ENCODE assay signal across 8 cellular contexts in genomic region chr1:209823143-209824041, GRCh38. TPM values are rescaled to one million over a fixed set of nuclear protein-coding genes. Genes with fewer than 3 reads are reported as not detected.
DNase-seq lines count a peak whose midpoint lies in the region; ATAC-seq, FAIRE-seq and TF ChIP-seq lines count a peak whose summit lies in the region.

No MANE protein-coding gene starts in this region.

- no TSS peak for BruUV-seq in GM12878 (replicated peaks; lab: Mats Ljungman, UMichigan)

- peak; percentile 77 for TF ChIP-seq CTCF in cardiac muscle cell (IDR thresholded peaks at IDR 0.05; ENCODE audit: low read depth, low read length)
- peak; percentile 63 to 81 (median 75) for TF ChIP-seq CTCF in GM12878 (IDR thresholded peaks at IDR 0.05 in 2 of 3, conservative IDR thresholded peaks at IDR 0.05 in 1 of 3; ENCODE audit: control insufficient read depth in 2 of 3, extremely low read depth in 1 of 3, insufficient read depth in 1 of 3, low read depth in 3 of 3, low read length in 3 of 3)
- peak; percentile 42 to 78 (median 64) for TF ChIP-seq CTCF in thyroid gland (IDR thresholded peaks at IDR 0.05)

- H3K36me3 ChIP-seq in cardiac muscle cell (no peaks in the 10 kb centered on the region), GM12878 (ENCODE audit: control insufficient read depth in 2 of 2, insufficient read depth in 2 of 2, low read length in 1 of 2) (no peaks in the 10 kb centered on the region), thyroid gland (no peaks in the 10 kb centered on the region)

- H3K4me3 ChIP-seq in cardiac muscle cell (no peak overlapping the region), GM12878 (no peak overlapping the region), thyroid gland (replicated peaks in 1 of 3) (no peak overlapping the region)

- H4K20me1 ChIP-seq in GM12878 (ENCODE audit: control insufficient read depth, insufficient read depth) = no peaks in the 10 kb centered on the region

- H3K27me3 ChIP-seq in cardiac muscle cell (peaks cover 12% of the 10 kb centered on the region), GM12878 (replicated peaks in 1 of 2; ENCODE audit: control insufficient read depth in 2 of 2, insufficient read depth in 2 of 2, low read length in 1 of 2) (no peaks in the 10 kb centered on the region; a peak in 1 of 4 replicates), thyroid gland (no peaks in the 10 kb centered on the region)

- H3K79me2 ChIP-seq in GM12878 (ENCODE audit: control insufficient read depth, insufficient read depth, low read length) = peaks cover 5% of the 10 kb centered on the region

- ATAC-seq in left ventricle myocardium superior (no peak), HG02884 (IDR thresholded peaks at IDR 0.05; ENCODE audit: unreplicated experiment) (peak; percentile 42), GM12878 (peak; percentile 61), HG02852 (IDR thresholded peaks at IDR 0.05; ENCODE audit: unreplicated experiment) (no peak)

- peak; percentile 28; the same call in 1 of the 2 replicates for TF ChIP-seq RAD21 in GM12878 (IDR thresholded peaks at IDR 0.05; ENCODE audit: insufficient read depth, low read depth, low read length)

- intact Hi-C loops in left ventricle myocardium superior (cut with micrococcal nuclease) = no loop called here
- intact Hi-C loops in GM12878 (cut with micrococcal nuclease; ENCODE audit: unreplicated experiment) = loop anchor here (10.0 kb wide), 1 partner anchor 249 kb away; no protein-coding TSS in a partner anchor
- intact Hi-C loops in thyroid gland (cut with DNase I) = no loop called here

- POLR2A ChIA-PET in GM12878 (lab: Charles Lee) = interaction anchor here (0.7 to 1.5 kb wide), 4 partner anchors 9 to 54 kb away, joined by 3 to 5 read pairs (median 4); partner anchors contain the start of gene C1orf74

- TF ChIP-seq POLR2A in GM12878 (IDR thresholded peaks at IDR 0.05; ENCODE audit: low read depth, low read length) (no peak), thyroid gland (IDR thresholded peaks at IDR 0.05) (no peak)

- H3K9me3 ChIP-seq in cardiac muscle cell (ENCODE audit: low read depth) = no peaks in the 10 kb centered on the region
- no peaks in the 10 kb centered on the region for H3K9me3 ChIP-seq in GM12878 (replicated peaks; ENCODE audit: control insufficient read depth, insufficient read depth, low read length)
- H3K9me3 ChIP-seq in thyroid gland = no peaks in the 10 kb centered on the region

- H2AFZ ChIP-seq in GM12878 (ENCODE audit: control insufficient read depth, low read depth, low read length) = no peak overlapping the region

- in situ Hi-C loops in GM12878 (cut with MboI) = no loop called here

- FAIRE-seq in GM12878 (lab: Jason Lieb, UNC) = peak; percentile 83

- no peak overlapping the region for H3K9ac ChIP-seq in GM12878 (ENCODE audit: control insufficient read depth, insufficient read depth, low read length)

- 20% methylated on average over 12 of the region's 12 CpGs for WGBS in GM12878 (ENCODE audit: insufficient coverage, insufficient replicate concordance, low lambda C conversion rate, missing lambda C conversion rate)
- 39 to 41% methylated on average over 12 of the region's 12 CpGs for WGBS in thyroid gland, 2 donors

- DNase-seq in cardiac muscle cell (ENCODE audit: low read depth in 1 of 2, low spot score in 1 of 2) (peak; percentile 51 to 85), left ventricle myocardium superior (no peak), NCI-H774 (lab: John Stamatoyannopoulos, UW) (peak; percentile 28), GM12878 (ENCODE audit: low read depth, low spot score) (no peak), kidney glomerular epithelial cell (lab: John Stamatoyannopoulos, UW) (peak; percentile 78), thyroid gland (no peak)

- H3K4me2 ChIP-seq in GM12878 (ENCODE audit: control insufficient read depth, insufficient read depth) = no peak overlapping the region

- TF ChIP-seq EP300 in GM12878 (IDR thresholded peaks at IDR 0.05; ENCODE audit: borderline replicate concordance in 1 of 2, control insufficient read depth in 1 of 2, low read depth in 2 of 2, low read length in 2 of 2) = no peak

- SMC1A ChIA-PET in GM12878 (lab: Charles Lee; ENCODE audit: uncharacterized antibody, unreplicated experiment) = interaction anchor here (0.7 to 5.0 kb wide), 19 partner anchors 11 to 74 kb away, joined by 3 to 49 read pairs (median 4); partner anchors contain the start of genes C1orf74 and TRAF3IP3

- RAD21 ChIA-PET in GM12878 (lab: Charles Lee; ENCODE audit: unreplicated experiment) = interaction anchor here (0.7 to 2.0 kb wide), 12 partner anchors 8 to 254 kb away, joined by 3 to 11 read pairs (median 4); partner anchors contain the start of gene TRAF3IP3

- H3K4me1 ChIP-seq in cardiac muscle cell (ENCODE audit: low read depth) (no peaks in the 10 kb centered on the region), GM12878 (ENCODE audit: control insufficient read depth, insufficient read depth, low read length) (no peaks in the 10 kb centered on the region), thyroid gland (peaks cover 2 to 15% of the 10 kb centered on the region in 2 donors)

- H3K27ac ChIP-seq in cardiac muscle cell (no peak overlapping the region), GM12878 (ENCODE audit: control insufficient read depth, insufficient read depth) (no peak overlapping the region), thyroid gland (no peak overlapping the region)

- CTCF ChIA-PET in GM12878 (lab: Yijun Ruan, JAX) = interaction anchor here (0.5 to 7.4 kb wide), 37 partner anchors 9 to 1700 kb away, joined by 3 to 78 read pairs (median 5); partner anchors contain the start of genes C1orf74, G0S2, IRF6 and TRAF3IP3

TF ChIP-seq in GM12878, 131 proteins besides CTCF, POLR2A, EP300 and RAD21 (continues in another document):
- TF ChIP-seq DPF2 (IDR thresholded peaks at IDR 0.05) = no peak

RNA-seq across cellular contexts. Expression of gene UTP25, which starts 4.4 kb away (rescaled TPM):
- total RNA-seq in cardiac muscle cell = 3.5 and 5.4 TPM in 2 replicates
- 3.1 and 3.5 TPM in 2 replicates for polyA plus RNA-seq in cardiac muscle cell
- 2.5 TPM for total RNA-seq in left ventricle myocardium superior
- 35.9 and 38.6 TPM in 2 replicates for total RNA-seq in GM12878 (2013; cell fraction: nucleolus; rRNA removed)
- total RNA-seq in GM12878 (2014; rRNA removed) = 8.9 and 9.0 TPM in 2 replicates
- total RNA-seq in GM12878 (2014; rRNA removed; fragmentation: Illumina TruSeq; extraction: Trizol) = 10.2 and 10.6 TPM in 2 replicates
- 6.5 and 7.4 TPM in 2 replicates for total RNA-seq in GM12878 (2021)
- 2.9 TPM for polyA plus RNA-seq in GM12878 (2011; ENCODE audit: low read depth)
- 13.3 and 14.8 TPM in 2 replicates for polyA plus RNA-seq in GM12878 (2011; rRNA removed)
- polyA plus RNA-seq in GM12878 (2011; cell fraction: cytosol; rRNA removed) = 7.4 TPM in 2 replicates
- 12.4 and 13.0 TPM in 2 replicates for polyA plus RNA-seq in GM12878 (2011; cell fraction: nucleus; rRNA removed)
- 3.9 and 4.5 TPM in 2 replicates for polyA plus RNA-seq in GM12878 (2012)
- 9.4 and 10.8 TPM in 2 replicates for polyA plus RNA-seq in GM12878 (2014; fragmentation: Illumina TruSeq; extraction: Trizol)
- 1 to 10 TPM; 3.0 TPM for polyA plus RNA-seq in GM12878 (2014; fragmentation: Nextera tagmentation; extraction: Ambion mirVana)
- polyA plus RNA-seq in GM12878 (2014; rRNA removed) = 5.0 and 6.2 TPM in 2 replicates
- polyA plus RNA-seq in GM12878 (2016; fragmentation: Nextera tagmentation; extraction: Ambion mirVana) = 1 to 10 TPM; 7.9 to 9.4 TPM
- polyA minus RNA-seq in GM12878 (2011; rRNA and poly(A)+ RNA removed) = 15.6 and 17.8 TPM in 2 replicates
- 3.8 and 3.9 TPM in 2 replicates for polyA minus RNA-seq in GM12878 (2011; cell fraction: cytosol; rRNA and poly(A)+ RNA removed)
- 17.8 and 22.8 TPM in 2 replicates for polyA minus RNA-seq in GM12878 (2011; cell fraction: nucleus; rRNA and poly(A)+ RNA removed)
- 10 to 100 TPM in 1 of 4 donors, 1 to 10 TPM in 3; 7.3 to 11.0 (median 7.8) TPM for total RNA-seq in thyroid gland

RNA-seq across cellular contexts. Expression of gene IRF6, which starts 17.4 kb away (rescaled TPM):
- 1.4 and 2.6 TPM in 2 replicates for total RNA-seq in cardiac muscle cell
- 1.9 TPM in 1 of 2 replicates, not detected in the other for polyA plus RNA-seq in cardiac muscle cell
- total RNA-seq in left ventricle myocardium superior = 48.5 TPM
- not detected in 2 replicates for total RNA-seq in GM12878 (2013; cell fraction: nucleolus; rRNA removed)
- 0.05 TPM in 1 of 2 replicates, not detected in the other for total RNA-seq in GM12878 (2014; rRNA removed)
- total RNA-seq in GM12878 (2014; rRNA removed; fragmentation: Illumina TruSeq; extraction: Trizol) = 0.04 and 0.09 TPM in 2 replicates
- total RNA-seq in GM12878 (2021) = 0.10 and 0.21 TPM in 2 replicates
- polyA plus RNA-seq in GM12878 (2011; ENCODE audit: low read depth) = 0.20 TPM
- 0.46 and 0.50 TPM in 2 replicates for polyA plus RNA-seq in GM12878 (2011; rRNA removed)
- polyA plus RNA-seq in GM12878 (2011; cell fraction: cytosol; rRNA removed) = 0.23 and 0.37 TPM in 2 replicates
- polyA plus RNA-seq in GM12878 (2011; cell fraction: nucleus; rRNA removed) = 0.27 and 0.53 TPM in 2 replicates
- 0.24 and 0.35 TPM in 2 replicates for polyA plus RNA-seq in GM12878 (2012)
- polyA plus RNA-seq in GM12878 (2014; fragmentation: Illumina TruSeq; extraction: Trizol) = 0.12 and 0.30 TPM in 2 replicates
- polyA plus RNA-seq in GM12878 (2014; fragmentation: Nextera tagmentation; extraction: Ambion mirVana) = under 1 TPM; 0.04 to 0.05 TPM
- polyA plus RNA-seq in GM12878 (2014; rRNA removed) = 0.11 and 0.22 TPM in 2 replicates
- under 1 TPM; 0.06 to 0.09 TPM for polyA plus RNA-seq in GM12878 (2016; fragmentation: Nextera tagmentation; extraction: Ambion mirVana)
- 0.66 and 0.67 TPM in 2 replicates for polyA minus RNA-seq in GM12878 (2011; rRNA and poly(A)+ RNA removed)
- polyA minus RNA-seq in GM12878 (2011; cell fraction: cytosol; rRNA and poly(A)+ RNA removed) = 1.3 TPM in 1 of 2 replicates, not detected in the other
- polyA minus RNA-seq in GM12878 (2011; cell fraction: nucleus; rRNA and poly(A)+ RNA removed) = 0.10 TPM in 1 of 2 replicates, not detected in the other
- total RNA-seq in thyroid gland = 10 to 100 TPM; 26.7 to 41.9 (median 32.7) TPM

RNA-seq across cellular contexts. Expression of gene C1orf74, which starts 39.0 kb away (rescaled TPM):
- 2.1 and 3.6 TPM in 2 replicates for total RNA-seq in cardiac muscle cell
- 2.9 and 4.4 TPM in 2 replicates for polyA plus RNA-seq in cardiac muscle cell
- total RNA-seq in left ventricle myocardium superior = 2.0 TPM
- 5.5 and 5.7 TPM in 2 replicates for total RNA-seq in GM12878 (2013; cell fraction: nucleolus; rRNA removed)
- 3.4 and 4.4 TPM in 2 replicates for total RNA-seq in GM12878 (2014; rRNA removed)
- 4.0 and 4.4 TPM in 2 replicates for total RNA-seq in GM12878 (2014; rRNA removed; fragmentation: Illumina TruSeq; extraction: Trizol)
- total RNA-seq in GM12878 (2021) = 3.4 and 3.5 TPM in 2 replicates
- 1.3 TPM for polyA plus RNA-seq in GM12878 (2011; ENCODE audit: low read depth)
- polyA plus RNA-seq in GM12878 (2011; rRNA removed) = 3.2 and 3.9 TPM in 2 replicates
- 2.4 TPM in 2 replicates for polyA plus RNA-seq in GM12878 (2011; cell fraction: cytosol; rRNA removed)
- polyA plus RNA-seq in GM12878 (2011; cell fraction: nucleus; rRNA removed) = 2.0 and 2.2 TPM in 2 replicates
- 1.6 and 2.9 TPM in 2 replicates for polyA plus RNA-seq in GM12878 (2012)
- polyA plus RNA-seq in GM12878 (2014; fragmentation: Illumina TruSeq; extraction: Trizol) = 3.7 and 3.8 TPM in 2 replicates
- polyA plus RNA-seq in GM12878 (2014; fragmentation: Nextera tagmentation; extraction: Ambion mirVana) = 1 to 10 TPM; 3.4 to 4.4 TPM
- 2.3 and 3.1 TPM in 2 replicates for polyA plus RNA-seq in GM12878 (2014; rRNA removed)
- polyA plus RNA-seq in GM12878 (2016; fragmentation: Nextera tagmentation; extraction: Ambion mirVana) = 1 to 10 TPM; 4.6 to 5.5 TPM
- 6.1 TPM in 2 replicates for polyA minus RNA-seq in GM12878 (2011; rRNA and poly(A)+ RNA removed)
- polyA minus RNA-seq in GM12878 (2011; cell fraction: cytosol; rRNA and poly(A)+ RNA removed) = 1.6 and 2.1 TPM in 2 replicates
- polyA minus RNA-seq in GM12878 (2011; cell fraction: nucleus; rRNA and poly(A)+ RNA removed) = 5.3 and 5.6 TPM in 2 replicates
- 1 to 10 TPM; 1.9 to 2.7 (median 2.3) TPM for total RNA-seq in thyroid gland

Comparison
In these comparisons a context has a peak if more than half of its experiments do, and no peak if none do; other contexts are left out.
1. DNase-seq: peak in cardiac muscle cell (2 of 2), NCI-H774 (single experiment) and kidney glomerular epithelial cell (single experiment); none in left ventricle myocardium superior (single experiment), GM12878 (single experiment) and thyroid gland (0 of 2).
2. ATAC-seq: peak in HG02884 (single experiment) and GM12878 (single experiment); none in left ventricle myocardium superior (single experiment) and HG02852 (single experiment).
3. Peak in every context shown above with its lines, with median percentiles within 50 percentile points of each other: CTCF ChIP-seq.